ENCODE assay signal across 36 cellular contexts in genomic region chr3:89954135-89954534, GRCh38.
"Had no signal": no experiment of that assay in that cellular context is flagged by ENCODE, and none has a peak within 500 bp of the region (broad histone marks: within the 10 kb centered on the region; RNA-seq: fewer than 3 reads in every experiment).

No MANE protein-coding gene starts in this region.

- H3K27ac ChIP-seq: brain microvascular endothelial cell, PC-9, RWPE1, WERI-Rb-1 had no signal

- DNase-seq: activated CD4-positive, alpha-beta T cell treated with anti-CD3 and anti-CD28 coated beads, Interleukin-2, amount 10 ng/mL, durations not matched to agents 24 days and 14 days; activated CD4-positive, alpha-beta T cell treated with anti-CD3 and anti-CD28 coated beads, Interleukin-2, amount 50 U/mL, for 4 hours; activated CD4-positive, CD25-positive, alpha-beta regulatory T cell; activated CD8-positive, alpha-beta T cell treated with anti-CD3 and anti-CD28 coated beads for 36 hours; activated effector memory CD4-positive, alpha-beta T cell treated with anti-CD3 and anti-CD28 coated beads, Interleukin-2, amount 50 U/mL, for 16 hours; activated naive CD4-positive, alpha-beta T cell; activated naive CD4-positive, alpha-beta T cell treated with anti-CD3 and anti-CD28 coated beads, Interleukin-2, amount 50 U/mL, for 16 hours; activated naive CD8-positive, alpha-beta T cell treated with anti-CD3 and anti-CD28 coated beads for 36 hours; activated T-cell treated with anti-CD3 and anti-CD28 coated beads, Interleukin-2, amount 50 U/mL, for 1 hour; activated T-cell treated with anti-CD3 and anti-CD28 coated beads, Interleukin-2, amount 50 U/mL, for 72 hours; amniotic stem cell; aorta; brain microvascular endothelial cell; Karpas-422; KBM-7; MG63; NCI-H1092; NCI-H1436 treated with DMSO at 0.1 percent for 48 hours; NCI-H1694 treated with DMSO at 0.1 percent for 48 hours; NCI-H2029; NCI-H2107; NCI-H2171; NCI-H510A; NCI-H526; NCI-H748 treated with DMSO at 0.1 percent for 48 hours; NK-92 treated with Interleukin-12 subunit alpha and Interleukin-12 subunit beta, amount 100 ng/mL, for 24 hours; PC-9; SIG-M5; T-helper 1 cell; T-helper 2 cell; T-helper 9 cell; WERI-Rb-1 had no signal

- ATAC-seq: activated CD8-positive, alpha-beta T cell treated with anti-CD3 and anti-CD28 coated beads for 36 hours; activated T-cell treated with anti-CD3 and anti-CD28 coated beads, Interleukin-2, amount 50 U/mL, for 72 hours; activated T-helper 17 cell treated with anti-CD3 and anti-CD28 coated beads, Interleukin-2, amount 50 U/mL, for 72 hours; Right ventricle myocardium inferior; SK-N-SH treated with all-trans-retinoic acid at 6 μM for 48 hours had no signal

- H2AFZ ChIP-seq: PC-9 had no signal

- H3K27ac Mint-ChIP-seq: activated CD4-positive, alpha-beta T cell treated with anti-CD3 and anti-CD28 coated beads, Interleukin-2, amount 10 ng/mL, durations not matched to agents 24 days and 14 days; activated CD8-positive, alpha-beta T cell treated with anti-CD3 and anti-CD28 coated beads for 36 hours; activated naive CD8-positive, alpha-beta T cell treated with anti-CD3 and anti-CD28 coated beads for 36 hours; activated T-cell treated with anti-CD3 and anti-CD28 coated beads, Interleukin-2, amount 50 U/mL, for 72 hours; activated T-helper 17 cell treated with anti-CD3 and anti-CD28 coated beads, Interleukin-2, amount 50 U/mL, for 72 hours had no signal

- H3K27me3 ChIP-seq: brain microvascular endothelial cell, MG63 had no signal

- H3K9me3 ChIP-seq: MG63 had no signal

- H3K27me3 Mint-ChIP-seq: activated CD4-positive, alpha-beta T cell treated with anti-CD3 and anti-CD28 coated beads, Interleukin-2, amount 10 ng/mL, durations not matched to agents 24 days and 14 days; activated CD8-positive, alpha-beta T cell treated with anti-CD3 and anti-CD28 coated beads for 36 hours; activated naive CD8-positive, alpha-beta T cell treated with anti-CD3 and anti-CD28 coated beads for 36 hours; activated T-helper 17 cell treated with anti-CD3 and anti-CD28 coated beads, Interleukin-2, amount 50 U/mL, for 72 hours had no signal

- H3K4me3 Mint-ChIP-seq: activated CD4-positive, alpha-beta T cell treated with anti-CD3 and anti-CD28 coated beads, Interleukin-2, amount 10 ng/mL, durations not matched to agents 24 days and 14 days; activated CD8-positive, alpha-beta T cell treated with anti-CD3 and anti-CD28 coated beads for 36 hours; activated naive CD8-positive, alpha-beta T cell treated with anti-CD3 and anti-CD28 coated beads for 36 hours; activated T-cell treated with anti-CD3 and anti-CD28 coated beads, Interleukin-2, amount 50 U/mL, for 72 hours; activated T-helper 17 cell treated with anti-CD3 and anti-CD28 coated beads, Interleukin-2, amount 50 U/mL, for 72 hours had no signal

- H3K36me3 ChIP-seq: brain microvascular endothelial cell, MG63, WERI-Rb-1 had no signal

- H3K4me1 Mint-ChIP-seq: activated CD4-positive, alpha-beta T cell treated with anti-CD3 and anti-CD28 coated beads, Interleukin-2, amount 10 ng/mL, durations not matched to agents 24 days and 14 days; activated naive CD8-positive, alpha-beta T cell treated with anti-CD3 and anti-CD28 coated beads for 36 hours; activated T-helper 17 cell treated with anti-CD3 and anti-CD28 coated beads, Interleukin-2, amount 50 U/mL, for 72 hours had no signal

- H3K4me3 ChIP-seq: MG63, PC-9 had no signal

- H3K4me2 ChIP-seq: PC-9 had no signal
